19 cellular contexts compared by ENCODE assay signal in genomic region chr22:23127788-23128187, GRCh38. TPM values are rescaled to one million over a fixed set of nuclear protein-coding genes. Genes with fewer than 3 reads are reported as not detected.
"Had no signal": no experiment of that assay in that cellular context is flagged by ENCODE, and none has a peak within 500 bp of the region (broad histone marks: within the 10 kb centered on the region; RNA-seq: fewer than 3 reads in every experiment).

No MANE protein-coding gene starts in this region.

- H3K27ac Mint-ChIP-seq: activated naive CD8-positive, alpha-beta T cell; activated T-cell treated with anti-CD3 and anti-CD28 coated beads, Interleukin-2, amount 50 U/mL, for 24 hours; activated T-helper 17 cell treated with anti-CD3 and anti-CD28 coated beads, Interleukin-2, amount 50 U/mL, for 72 hours; stimulated activated naive CD8-positive, alpha-beta T cell treated with anti-CD3 and anti-CD28 coated beads, Interleukin-15, Interleukin-2, amounts not matched to agents 100 ng/mL and 50 ng/mL, for 24 hours had no signal

- H2AFZ ChIP-seq: hepatocyte had no signal

- H3K27ac ChIP-seq: adrenal gland, breast epithelium, hepatocyte, left ventricle myocardium inferior, neutrophil, pancreas, psoas muscle, right atrium auricular region had no signal

- H3K4me1 ChIP-seq: breast epithelium, psoas muscle, right atrium auricular region had no signal

- H3K27me3 ChIP-seq: adrenal gland, breast epithelium, hepatocyte, neutrophil, pancreas, right atrium auricular region, tibial nerve had no signal

- H3K4me1 Mint-ChIP-seq: activated T-helper 17 cell treated with anti-CD3 and anti-CD28 coated beads, Interleukin-2, amount 50 U/mL, for 72 hours had no signal

- H3K27me3 Mint-ChIP-seq: activated naive CD8-positive, alpha-beta T cell; activated T-cell treated with anti-CD3 and anti-CD28 coated beads, Interleukin-2, amount 50 U/mL, for 24 hours; activated T-helper 17 cell treated with anti-CD3 and anti-CD28 coated beads, Interleukin-2, amount 50 U/mL, for 72 hours; stimulated activated naive CD8-positive, alpha-beta T cell treated with anti-CD3 and anti-CD28 coated beads, Interleukin-15, Interleukin-2, amounts not matched to agents 100 ng/mL and 50 ng/mL, for 24 hours had no signal

- H3K36me3 Mint-ChIP-seq: activated naive CD8-positive, alpha-beta T cell; natural killer cell had no signal

- H3K79me2 ChIP-seq: hepatocyte had no signal

- H3K9me3 Mint-ChIP-seq: activated T-cell treated with anti-CD3 and anti-CD28 coated beads, Interleukin-2, amount 50 U/mL, for 24 hours; activated T-helper 17 cell treated with anti-CD3 and anti-CD28 coated beads, Interleukin-2, amount 50 U/mL, for 72 hours; immature natural killer cell; natural killer cell; stimulated activated naive CD8-positive, alpha-beta T cell treated with anti-CD3 and anti-CD28 coated beads, Interleukin-15, Interleukin-2, amounts not matched to agents 100 ng/mL and 50 ng/mL, for 24 hours had no signal

- H3K4me2 ChIP-seq: hepatocyte had no signal

- H3K9me3 ChIP-seq: adrenal gland, breast epithelium, left ventricle myocardium inferior, neutrophil, pancreas, psoas muscle, right atrium auricular region, tibial nerve had no signal

- H3K4me3 Mint-ChIP-seq: activated naive CD8-positive, alpha-beta T cell; activated T-cell treated with anti-CD3 and anti-CD28 coated beads, Interleukin-2, amount 50 U/mL, for 24 hours; activated T-helper 17 cell treated with anti-CD3 and anti-CD28 coated beads, Interleukin-2, amount 50 U/mL, for 72 hours; immature natural killer cell; natural killer cell; stimulated activated naive CD8-positive, alpha-beta T cell treated with anti-CD3 and anti-CD28 coated beads, Interleukin-15, Interleukin-2, amounts not matched to agents 100 ng/mL and 50 ng/mL, for 24 hours had no signal

- H3K4me3 ChIP-seq: adrenal gland, breast epithelium, hepatocyte, left ventricle myocardium inferior, pancreas, psoas muscle, right atrium auricular region, tibial nerve had no signal

- H3K36me3 ChIP-seq: adrenal gland, breast epithelium, left ventricle myocardium inferior, neutrophil, pancreas, right atrium auricular region had no signal

RNA-seq across cellular contexts. Expression of gene RSPH14, which starts 14.0 kb away (rescaled TPM):
- total RNA-seq: activated T-helper 17 cell treated with anti-CD3 and anti-CD28 coated beads, Interleukin-2, amount 50 U/mL, for 72 hours; astrocyte; endothelial cell of umbilical vein; esophagus mucosa; hepatocyte; left ventricle myocardium inferior; psoas muscle; right atrium auricular region had no signal
- polyA plus RNA-seq: endothelial cell of umbilical vein, mammary epithelial cell, psoas muscle had no signal
